Comparison of ENCODE assay signal across 31 cellular contexts in genomic region chr16:25100511-25100910, GRCh38. TPM values are rescaled to one million over a fixed set of nuclear protein-coding genes. Genes with fewer than 3 reads are reported as not detected.
DNase-seq lines count a peak whose midpoint lies in the region; ATAC-seq, FAIRE-seq and TF ChIP-seq lines count a peak whose summit lies in the region.
"Had no signal": no experiment of that assay in that cellular context is flagged by ENCODE, and none has a peak within 500 bp of the region (broad histone marks: within the 10 kb centered on the region; RNA-seq: fewer than 3 reads in every experiment).

No MANE protein-coding gene starts in this region.

- H2AFZ ChIP-seq in K562 (ENCODE audit: low read depth, low read length), result no peak overlapping the region

- DNase-seq in HEK293T (ENCODE audit: extremely low spot score) (no peak), K562 (ENCODE audit: extremely low read depth in 1 of 4, low spot score in 3 of 4) (no peak), NCI-H128 (lab: John Stamatoyannopoulos, UW; ENCODE audit: unreplicated experiment) (no peak), GF-D8 (lab: John Stamatoyannopoulos, UW) (no peak)
- DNase-seq: 8988T; ACHN; AML-193; BE2C; C1 segment of cervical spinal cord; Caco-2; Calu3; CD4-positive, alpha-beta memory T cell; CD4-positive, alpha-beta T cell; CD4-positive, CD25-positive, alpha-beta regulatory T cell; CD8-positive, alpha-beta memory T cell; CD8-positive, alpha-beta T cell; COR-L47; DMS 273 treated with DMSO at 0.1 percent for 48 hours; DMS153; DMS53; DMS79; DMS79 treated with DMSO at 0.1 percent for 48 hours; DND-41; EL had no signal

- WGBS in K562 (ENCODE audit: insufficient coverage, low coverage, missing lambda C conversion rate), result 8% methylated on average over 5 of the region's 5 CpGs

- no peak for TF ChIP-seq RAD21 in K562 (CRISPR knock-in tag; conservative IDR thresholded peaks at IDR 0.05 in 1 of 2, IDR thresholded peaks at IDR 0.05 in 1 of 2)

- POLR2A ChIA-PET in HEK293T (lab: Yijun Ruan, JAX) (no interaction called here), K562 (lab: Yijun Ruan, JAX) (no interaction called here)

- no peak for TF ChIP-seq CTCF in K562 (IDR thresholded peaks at IDR 0.05 in 2 of 3, conservative IDR thresholded peaks at IDR 0.05 in 1 of 3; ENCODE audit: insufficient read depth in 2 of 3, low read depth in 1 of 3, low read length in 3 of 3)

- no peak overlapping the region for H3K4me2 ChIP-seq in K562 (ENCODE audit: insufficient read depth, low read length)
- H3K4me2 ChIP-seq: A549; BLaER1; BLaER1 treated with 17β-estradiol and CSF1 and Interleukin-3, amounts not matched to agents 10 nM and 100 nM had no signal

- H3K27me3 ChIP-seq in K562 (ENCODE audit: control insufficient read depth in 2 of 2, insufficient read depth in 2 of 2, low read length in 2 of 2), result peaks cover 0 to 3% of the 10 kb centered on the region in 2 experiments; a peak in 1 of 5 replicates

- no peaks in the 10 kb centered on the region for H3K9me3 ChIP-seq in K562 (replicated peaks; ENCODE audit: control insufficient read depth, insufficient read depth, low read depth, low read length)
- H3K9me3 ChIP-seq: A549; BE2C; BLaER1; BLaER1 treated with 17β-estradiol and CSF1 and Interleukin-3, amounts not matched to agents 10 nM and 100 nM; Caco-2 had no signal

- TF ChIP-seq EP300 in K562 (IDR thresholded peaks at IDR 0.05; ENCODE audit: low read length), result no peak

- no peak for FAIRE-seq in K562 (lab: Jason Lieb, UNC)
- FAIRE-seq: A204.1, A549, D721Med had no signal

- no peak for TF ChIP-seq POLR2A in K562 (conservative IDR thresholded peaks at IDR 0.05)

- CTCF ChIA-PET in HEK293T (lab: Yijun Ruan, JAX), result interaction anchor here (0.6 kb wide), 1 partner anchor 16 kb away, joined by 12 read pairs; no protein-coding TSS in a partner anchor
- CTCF ChIA-PET in K562 (lab: Yijun Ruan, JAX; ENCODE audit: low intra/inter-chr PET ratio), result no interaction called here

- no peaks in the 10 kb centered on the region for H3K9me1 ChIP-seq in K562 (ENCODE audit: control insufficient read depth, insufficient read depth, low read length)

- no peak overlapping the region for H3K9ac ChIP-seq in K562 (ENCODE audit: insufficient read depth in 1 of 2, low read depth in 2 of 2, low read length in 2 of 2)
- H3K9ac ChIP-seq: BLaER1; BLaER1 treated with 17β-estradiol and CSF1 and Interleukin-3, amounts not matched to agents 10 nM and 100 nM had no signal

- H3K27ac ChIP-seq in K562 (ENCODE audit: extremely low read depth, low read depth, low read length), result no peak overlapping the region
- H3K27ac ChIP-seq: 22Rv1; A549; BLaER1; BLaER1 treated with 17β-estradiol and CSF1 and Interleukin-3, amounts not matched to agents 10 nM and 100 nM; C4-2B had no signal

- no TSS peak for BruUV-seq in K562 (replicated peaks; lab: Mats Ljungman, UMichigan)

- no peak overlapping the region for H3K4me3 ChIP-seq in K562
- H3K4me3 ChIP-seq: A549; BLaER1; BLaER1 treated with 17β-estradiol and CSF1 and Interleukin-3, amounts not matched to agents 10 nM and 100 nM had no signal

- intact Hi-C loops in K562 (cut with micrococcal nuclease), result no loop called here

- in situ Hi-C loops in K562 (cut with MboI), result loop anchor here (10.0 kb wide), 1 partner anchor 196 kb away; no protein-coding TSS in a partner anchor

- H3K4me1 ChIP-seq in K562 (replicated peaks in 1 of 2; ENCODE audit: control insufficient read depth in 2 of 2, insufficient read depth in 2 of 2, low read length in 2 of 2), result peaks cover 0 to under 1% of the 10 kb centered on the region in 2 experiments; a peak in 2 of 5 replicates
- H3K4me1 ChIP-seq: BE2C, BLaER1 had no signal

- ATAC-seq in K562, result no peak
- ATAC-seq: A549; CD8-positive, alpha-beta T cell had no signal

- H4K20me1 ChIP-seq in K562 (replicated peaks; ENCODE audit: control insufficient read depth, insufficient read depth, low read length), result no peaks in the 10 kb centered on the region
- H4K20me1 ChIP-seq: BLaER1; BLaER1 treated with 17β-estradiol and CSF1 and Interleukin-3, amounts not matched to agents 10 nM and 100 nM had no signal

- H3K36me3 ChIP-seq in K562 (ENCODE audit: control insufficient read depth, insufficient read depth, low read length), result no peaks in the 10 kb centered on the region
- H3K36me3 ChIP-seq: BE2C, BLaER1 had no signal

- H3K79me2 ChIP-seq in K562 (ENCODE audit: control insufficient read depth, insufficient read depth, low read length), result no peaks in the 10 kb centered on the region

TF ChIP-seq in HEK293T, 16 proteins besides CTCF, POLR2A, EP300 and RAD21:
- TF ChIP-seq CTBP1 (IDR thresholded peaks at IDR 0.05; ENCODE audit: borderline replicate concordance) (no peak), PKNOX1 (IDR thresholded peaks at IDR 0.05) (peak; percentile 64)

TF ChIP-seq in K562, 482 proteins besides CTCF, POLR2A, EP300 and RAD21 (continues in another document):
- TF ChIP-seq WHSC1 (IDR thresholded peaks at IDR 0.05; ENCODE audit: low read length) (no peak), ZKSCAN1 (IDR thresholded peaks at IDR 0.05; ENCODE audit: low read depth, low read length) (no peak), BDP1 (IDR thresholded peaks at IDR 0.05; ENCODE audit: insufficient read depth, insufficient read length) (no peak), CBFA2T3 (IDR thresholded peaks at IDR 0.05) (no peak), TRIM28 (IDR thresholded peaks at IDR 0.05) (no peak), PBX2 (CRISPR knock-in tag; IDR thresholded peaks at IDR 0.05; ENCODE audit: low read depth) (no peak), PBX2 (tag; conservative IDR thresholded peaks at IDR 0.05; ENCODE audit: low read depth) (peak; percentile 78), BMI1 (IDR thresholded peaks at IDR 0.05; ENCODE audit: low read length) (no peak), HES1 (IDR thresholded peaks at IDR 0.05; ENCODE audit: low read depth) (no peak), MED1 (CRISPR knock-in tag; IDR thresholded peaks at IDR 0.05; ENCODE audit: borderline replicate concordance) (no peak), MEIS2 (IDR thresholded peaks at IDR 0.05; ENCODE audit: partially characterized antibody) (peak; percentile 74), PCBP1 (IDR thresholded peaks at IDR 0.05; ENCODE audit: low read depth, low read length, poor library complexity, severe bottlenecking) (no peak), SLC30A9 (CRISPR knock-in tag; IDR thresholded peaks at IDR 0.05) (no peak), NFIC (IDR thresholded peaks at IDR 0.05) (no peak), PKNOX1 (IDR thresholded peaks at IDR 0.05) (peak; percentile 81), KLF6 (CRISPR knock-in tag; IDR thresholded peaks at IDR 0.05; ENCODE audit: borderline replicate concordance) (no peak)

RNA-seq across cellular contexts. Expression of gene LCMT1, which starts 11.0 kb away (rescaled TPM):
- total RNA-seq in K562 (2011; cell fraction: chromatin; rRNA removed; ENCODE audit: low replicate concordance), result 33.7 and 47.4 TPM in 2 replicates
- total RNA-seq in K562 (2011; cell fraction: nucleolus; rRNA removed), result 26.7 and 33.5 TPM in 2 replicates
- total RNA-seq in K562 (2011; cell fraction: nucleoplasm; rRNA removed), result 36.5 and 39.2 TPM in 2 replicates
- total RNA-seq in K562 (2014; rRNA removed) (26.2 and 32.3 TPM in 2 replicates), K562 (2014; rRNA removed; fragmentation: Illumina TruSeq; extraction: Trizol) (20.0 and 21.4 TPM in 2 replicates), K562 (2015; rRNA removed; fragmentation: Illumina TruSeq; extraction: Trizol) (20.8 and 21.7 TPM in 2 replicates), K562 (2021) (35.3 and 42.8 TPM in 2 replicates)
- polyA plus RNA-seq in K562 (2011; rRNA removed) (29.6 and 31.2 TPM in 2 replicates), K562 (2014; fragmentation: Illumina TruSeq; extraction: Trizol) (32.5 and 42.0 TPM in 2 replicates), K562 (2014; fragmentation: Nextera tagmentation; extraction: Ambion mirVana) (10 to 100 TPM; 34.2 to 42.8 TPM), K562 (2014; rRNA removed) (22.3 and 22.9 TPM in 2 replicates)
- polyA plus RNA-seq in K562 (2011; cell fraction: cytosol; rRNA removed), result 15.3 and 25.4 TPM in 2 replicates
- polyA plus RNA-seq in K562 (2011; cell fraction: nucleus; rRNA removed), result 20.8 and 22.0 TPM in 2 replicates
- 41.7 and 44.4 TPM in 2 replicates for polyA plus RNA-seq in K562 (2012)
- 49.2 and 53.4 TPM in 2 replicates for polyA minus RNA-seq in K562 (2011; rRNA and poly(A)+ RNA removed)
- polyA minus RNA-seq in K562 (2011; cell fraction: cytosol; rRNA and poly(A)+ RNA removed), result 19.9 and 24.8 TPM in 2 replicates
- polyA minus RNA-seq in K562 (2011; cell fraction: nucleus; rRNA and poly(A)+ RNA removed), result 11.2 and 25.0 TPM in 2 replicates
